Comparison of ENCODE assay signal across 1 cellular context in genomic region chr3:52055537-52056351, GRCh38.
TF ChIP-seq lines count a peak whose summit lies in the region.

No MANE protein-coding gene starts in this region.

TF ChIP-seq in HepG2, 621 proteins besides CTCF, POLR2A, EP300 and RAD21 (continued from another document and continues in another):
- TF ChIP-seq EEA1 (CRISPR knock-in tag; IDR thresholded peaks at IDR 0.05; ENCODE audit: borderline replicate concordance) (peak; percentile 94), ZNF766 (CRISPR knock-in tag; IDR thresholded peaks at IDR 0.05; ENCODE audit: borderline replicate concordance) (peak; percentile 95), ZIK1 (CRISPR knock-in tag; IDR thresholded peaks at IDR 0.05; ENCODE audit: borderline replicate concordance, low read depth) (peak; percentile 81), MATR3 (CRISPR knock-in tag; IDR thresholded peaks at IDR 0.05) (no peak), ZNF547 (CRISPR knock-in tag; IDR thresholded peaks at IDR 0.05) (peak; percentile 97), NR2F6 (IDR thresholded peaks at IDR 0.05) (no peak), NR2F6 (CRISPR knock-in tag; IDR thresholded peaks at IDR 0.05) (no peak), ZNF253 (CRISPR knock-in tag; IDR thresholded peaks at IDR 0.05; ENCODE audit: borderline replicate concordance) (peak; percentile 86; the same call in 1 of the 2 replicates), RNF2 (conservative IDR thresholded peaks at IDR 0.05; ENCODE audit: low read depth) (peak; percentile 96), KAT8 (CRISPR knock-in tag; IDR thresholded peaks at IDR 0.05) (peak; percentile 38; the same call in 1 of the 2 replicates), SP4 (CRISPR knock-in tag; IDR thresholded peaks at IDR 0.05) (0 out of 2 replicates have a peak, but pooled peaks have one; percentile 16), IRF2 (CRISPR knock-in tag; IDR thresholded peaks at IDR 0.05) (peak; percentile 62; the same call in 1 of the 2 replicates), ZNF564 (CRISPR knock-in tag; IDR thresholded peaks at IDR 0.05) (peak; percentile 85; the same call in 1 of the 2 replicates), NFKBIZ (CRISPR knock-in tag; IDR thresholded peaks at IDR 0.05) (0 out of 2 replicates have a peak, but pooled peaks have one; percentile 19), CHCHD3 (CRISPR knock-in tag; IDR thresholded peaks at IDR 0.05) (no peak; the same call in 1 of the 2 replicates), ZNF563 (CRISPR knock-in tag; IDR thresholded peaks at IDR 0.05) (peak; percentile 97), ZNF30 (CRISPR knock-in tag; IDR thresholded peaks at IDR 0.05) (peak; percentile 93; the same call in 1 of the 2 replicates), HNRNPLL (IDR thresholded peaks at IDR 0.05; ENCODE audit: low read depth, low read length, poor library complexity, severe bottlenecking) (peak; percentile 91), ZHX2 (IDR thresholded peaks at IDR 0.05; ENCODE audit: low read depth) (0 out of 2 replicates have a peak, but pooled peaks have one; percentile 34), ZHX2 (CRISPR knock-in tag; IDR thresholded peaks at IDR 0.05; ENCODE audit: borderline replicate concordance) (peak; percentile 94), NR1H2 (CRISPR knock-in tag; IDR thresholded peaks at IDR 0.05; ENCODE audit: borderline replicate concordance, low read depth) (peak; percentile 90), SAP130 (CRISPR knock-in tag; IDR thresholded peaks at IDR 0.05; ENCODE audit: low read depth) (peak; percentile 35; the same call in 1 of the 2 replicates), ARID2 (CRISPR knock-in tag; IDR thresholded peaks at IDR 0.05; ENCODE audit: borderline replicate concordance) (0 out of 2 replicates have a peak, but pooled peaks have one; percentile 48), ZNF501 (CRISPR knock-in tag; IDR thresholded peaks at IDR 0.05) (0 out of 2 replicates have a peak, but pooled peaks have one; percentile 40), ZGPAT (CRISPR knock-in tag; IDR thresholded peaks at IDR 0.05) (peak; percentile 61; the same call in 1 of the 2 replicates), HNF1A (IDR thresholded peaks at IDR 0.05; ENCODE audit: low read depth) (no peak), HNF1A (CRISPR knock-in tag; IDR thresholded peaks at IDR 0.05; ENCODE audit: borderline replicate concordance) (peak; percentile 39; the same call in 1 of the 2 replicates), JARID2 (CRISPR knock-in tag; IDR thresholded peaks at IDR 0.05; ENCODE audit: insufficient replicate concordance) (no peak), TBL1XR1 (IDR thresholded peaks at IDR 0.05; ENCODE audit: borderline replicate concordance, low read length, partially characterized antibody) (no peak), ZNF180 (CRISPR knock-in tag; IDR thresholded peaks at IDR 0.05; ENCODE audit: borderline replicate concordance, low read depth) (no peak), RARA (CRISPR knock-in tag; IDR thresholded peaks at IDR 0.05) (peak; percentile 23; the same call in 1 of the 2 replicates), ARNT2 (CRISPR knock-in tag; IDR thresholded peaks at IDR 0.05; ENCODE audit: low read depth) (peak; percentile 79; the same call in 1 of the 2 replicates), REPIN1 (CRISPR knock-in tag; IDR thresholded peaks at IDR 0.05; ENCODE audit: borderline replicate concordance, low read depth) (peak; percentile 62; the same call in 1 of the 2 replicates), ZNF557 (CRISPR knock-in tag; IDR thresholded peaks at IDR 0.05) (0 out of 2 replicates have a peak, but pooled peaks have one; percentile 29), ZSCAN29 (CRISPR knock-in tag; conservative IDR thresholded peaks at IDR 0.05) (no peak), ZNF143 (CRISPR knock-in tag; IDR thresholded peaks at IDR 0.05) (peak; percentile 52; the same call in 1 of the 2 replicates), ZBTB1 (CRISPR knock-in tag; IDR thresholded peaks at IDR 0.05; ENCODE audit: borderline replicate concordance) (no peak), ZNF607 (CRISPR knock-in tag; IDR thresholded peaks at IDR 0.05; ENCODE audit: borderline replicate concordance) (peak; percentile 91), MED1 (CRISPR knock-in tag; IDR thresholded peaks at IDR 0.05) (peak; percentile 35; the same call in 1 of the 2 replicates), GFI1 (CRISPR knock-in tag; IDR thresholded peaks at IDR 0.05; ENCODE audit: borderline replicate concordance) (no peak), SNAI1 (CRISPR knock-in tag; IDR thresholded peaks at IDR 0.05; ENCODE audit: borderline replicate concordance) (0 out of 2 replicates have a peak, but pooled peaks have one; percentile 45), TEAD2 (CRISPR knock-in tag; IDR thresholded peaks at IDR 0.05) (peak; percentile 84; the same call in 1 of the 2 replicates), RXRB (CRISPR knock-in tag; IDR thresholded peaks at IDR 0.05; ENCODE audit: borderline replicate concordance) (0 out of 2 replicates have a peak, but pooled peaks have one; percentile 32), SP2 (CRISPR knock-in tag; IDR thresholded peaks at IDR 0.05) (peak; percentile 59), ZNF136 (CRISPR knock-in tag; IDR thresholded peaks at IDR 0.05; ENCODE audit: low read depth) (no peak), HOXD1 (CRISPR knock-in tag; IDR thresholded peaks at IDR 0.05) (peak; percentile 53; the same call in 1 of the 2 replicates), SMAD9 (CRISPR knock-in tag; IDR thresholded peaks at IDR 0.05) (0 out of 2 replicates have a peak, but pooled peaks have one; percentile 75), ZNF749 (CRISPR knock-in tag; IDR thresholded peaks at IDR 0.05; ENCODE audit: borderline replicate concordance) (peak; percentile 71)
- TF ChIP-seq, protein P1, sequence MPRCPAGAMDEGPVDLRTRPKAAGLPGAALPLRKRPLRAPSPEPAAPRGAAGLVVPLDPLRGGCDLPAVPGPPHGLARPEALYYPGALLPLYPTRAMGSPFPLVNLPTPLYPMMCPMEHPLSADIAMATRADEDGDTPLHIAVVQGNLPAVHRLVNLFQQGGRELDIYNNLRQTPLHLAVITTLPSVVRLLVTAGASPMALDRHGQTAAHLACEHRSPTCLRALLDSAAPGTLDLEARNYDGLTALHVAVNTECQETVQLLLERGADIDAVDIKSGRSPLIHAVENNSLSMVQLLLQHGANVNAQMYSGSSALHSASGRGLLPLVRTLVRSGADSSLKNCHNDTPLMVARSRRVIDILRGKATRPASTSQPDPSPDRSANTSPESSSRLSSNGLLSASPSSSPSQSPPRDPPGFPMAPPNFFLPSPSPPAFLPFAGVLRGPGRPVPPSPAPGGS (CRISPR knock-in tag; IDR thresholded peaks at IDR 0.05): peak; percentile 88
- TF ChIP-seq, protein P2, sequence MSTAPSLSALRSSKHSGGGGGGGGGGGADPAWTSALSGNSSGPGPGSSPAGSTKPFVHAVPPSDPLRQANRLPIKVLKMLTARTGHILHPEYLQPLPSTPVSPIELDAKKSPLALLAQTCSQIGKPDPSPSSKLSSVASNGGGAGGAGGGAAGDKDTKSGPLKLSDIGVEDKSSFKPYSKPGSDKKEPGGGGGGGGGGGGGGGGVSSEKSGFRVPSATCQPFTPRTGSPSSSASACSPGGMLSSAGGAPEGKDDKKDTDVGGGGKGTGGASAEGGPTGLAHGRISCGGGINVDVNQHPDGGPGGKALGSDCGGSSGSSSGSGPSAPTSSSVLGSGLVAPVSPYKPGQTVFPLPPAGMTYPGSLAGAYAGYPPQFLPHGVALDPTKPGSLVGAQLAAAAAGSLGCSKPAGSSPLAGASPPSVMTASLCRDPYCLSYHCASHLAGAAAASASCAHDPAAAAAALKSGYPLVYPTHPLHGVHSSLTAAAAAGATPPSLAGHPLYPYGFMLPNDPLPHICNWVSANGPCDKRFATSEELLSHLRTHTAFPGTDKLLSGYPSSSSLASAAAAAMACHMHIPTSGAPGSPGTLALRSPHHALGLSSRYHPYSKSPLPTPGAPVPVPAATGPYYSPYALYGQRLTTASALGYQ (CRISPR knock-in tag; IDR thresholded peaks at IDR 0.05): 0 out of 2 replicates have a peak, but pooled peaks have one; percentile 25
- TF ChIP-seq, protein P3, sequence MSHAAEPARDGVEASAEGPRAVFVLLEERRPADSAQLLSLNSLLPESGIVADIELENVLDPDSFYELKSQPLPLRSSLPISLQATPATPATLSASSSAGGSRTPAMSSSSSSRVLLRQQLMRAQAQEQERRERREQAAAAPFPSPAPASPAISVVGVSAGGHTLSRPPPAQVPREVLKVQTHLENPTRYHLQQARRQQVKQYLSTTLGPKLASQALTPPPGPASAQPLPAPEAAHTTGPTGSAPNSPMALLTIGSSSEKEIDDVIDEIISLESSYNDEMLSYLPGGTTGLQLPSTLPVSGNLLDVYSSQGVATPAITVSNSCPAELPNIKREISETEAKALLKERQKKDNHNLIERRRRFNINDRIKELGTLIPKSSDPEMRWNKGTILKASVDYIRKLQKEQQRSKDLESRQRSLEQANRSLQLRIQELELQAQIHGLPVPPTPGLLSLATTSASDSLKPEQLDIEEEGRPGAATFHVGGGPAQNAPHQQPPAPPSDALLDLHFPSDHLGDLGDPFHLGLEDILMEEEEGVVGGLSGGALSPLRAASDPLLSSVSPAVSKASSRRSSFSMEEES (CRISPR knock-in tag; IDR thresholded peaks at IDR 0.05): peak; percentile 56; the same call in 1 of the 2 replicates
